8 cellular contexts compared by ENCODE assay signal in the genomic region with DNA sequence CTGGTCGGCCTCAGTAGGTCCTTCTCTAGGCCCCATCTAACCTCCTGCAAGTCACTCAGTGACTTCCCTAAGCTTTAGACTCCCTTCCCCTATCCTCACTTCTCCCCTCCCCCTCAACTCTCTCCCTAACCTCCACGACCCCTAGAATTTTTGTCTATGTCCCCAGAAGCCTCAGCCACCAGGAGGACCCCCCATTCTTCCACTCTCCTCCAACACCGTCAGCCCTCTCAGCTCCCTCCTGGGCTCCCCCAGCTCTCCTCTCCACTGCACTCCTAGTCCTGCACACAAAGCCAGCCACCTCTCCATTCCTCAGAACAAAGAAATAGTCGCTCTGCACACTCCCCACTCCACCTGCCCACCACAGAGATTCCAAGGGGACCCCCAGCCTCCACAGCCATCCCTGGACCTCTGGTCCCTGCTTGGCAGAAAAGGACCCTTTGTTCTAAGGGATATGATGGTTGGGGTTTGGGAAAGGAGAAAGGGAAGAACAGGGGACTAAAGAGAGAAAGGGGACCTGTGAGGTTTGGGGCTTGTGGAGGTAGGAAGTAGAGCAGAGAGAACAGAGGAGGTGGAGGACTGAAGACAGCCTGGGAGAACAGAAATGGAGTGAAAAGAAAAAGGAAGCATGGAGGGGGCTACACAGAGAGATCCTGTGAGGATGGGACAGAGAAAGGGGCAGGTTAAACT. TPM values are rescaled to one million over a fixed set of nuclear protein-coding genes. Genes with fewer than 3 reads are reported as not detected.
DNase-seq lines count a peak whose midpoint lies in the region; ATAC-seq, FAIRE-seq and TF ChIP-seq lines count a peak whose summit lies in the region.

No MANE protein-coding gene starts in this region.

- intact Hi-C loops in right lobe of liver (cut with DNase I), result no loop called here
- intact Hi-C loops in pancreas (cut with DNase I), result no loop called here

- H3K36me3 ChIP-seq in right lobe of liver, result no peaks in the 10 kb centered on the region
- no peaks in the 10 kb centered on the region for H3K36me3 ChIP-seq in pancreas

- H3K27ac ChIP-seq in right lobe of liver (peak overlapping the region in 1 of 3 donors; percentile 89), pancreas (peak overlapping the region in 2 of 4 donors; percentile 50 to 85)

- 33% methylated on average over 4 of the region's 4 CpGs for WGBS in right lobe of liver (ENCODE audit: insufficient coverage, low coverage, low lambda C conversion rate, missing lambda C conversion rate)
- WGBS in pancreas, 2 donors, result 42 to 46% methylated on average over 4 of the region's 4 CpGs

- no peak for ATAC-seq in activated naive CD8-positive, alpha-beta T cell treated with anti-CD3 and anti-CD28 coated beads, Interleukin-2, amount 10 ng/mL, durations not matched to agents 7 days and 5 days (ENCODE audit: low read depth)
- ATAC-seq in right lobe of liver (no peak), pancreas (no peak)

- H3K9me3 Mint-ChIP-seq in activated naive CD4-positive, alpha-beta T cell treated with anti-CD3 and anti-CD28 coated beads, Interleukin-2, amount 50 U/mL, for 24 hours, result no peaks in the 10 kb centered on the region
- H3K9me3 Mint-ChIP-seq in activated naive CD8-positive, alpha-beta T cell treated with anti-CD3 and anti-CD28 coated beads, Interleukin-2, amount 10 ng/mL, durations not matched to agents 7 days and 5 days, result no peaks in the 10 kb centered on the region
- H3K9me3 Mint-ChIP-seq in type B pancreatic cell, result no peaks in the 10 kb centered on the region

- no peak for DNase-seq in activated naive CD4-positive, alpha-beta T cell treated with Interleukin-2 at 50 U/mL for 16 hours
- DNase-seq in activated naive CD8-positive, alpha-beta T cell treated with anti-CD3 and anti-CD28 coated beads, Interleukin-2, amount 10 ng/mL, durations not matched to agents 7 days and 5 days, result no peak
- DNase-seq in right lobe of liver, result no peak
- DNase-seq in type B pancreatic cell (ENCODE audit: extremely low spot score, unreplicated experiment), result no peak
- no peak for DNase-seq in pancreas
- DNase-seq in activated effector memory CD4-positive, alpha-beta T cell treated with anti-CD3 and anti-CD28 coated beads, Interleukin-2, amount 50 U/mL, for 16 hours, result no peak
- DNase-seq in effector CD4-positive, alpha-beta T cell, result no peak

- peak overlapping the region; percentile 93 for H3K4me3 Mint-ChIP-seq in activated naive CD4-positive, alpha-beta T cell treated with anti-CD3 and anti-CD28 coated beads, Interleukin-2, amount 50 U/mL, for 24 hours
- H3K4me3 Mint-ChIP-seq in activated naive CD8-positive, alpha-beta T cell treated with anti-CD3 and anti-CD28 coated beads, Interleukin-2, amount 10 ng/mL, durations not matched to agents 7 days and 5 days, result peak overlapping the region; percentile 99
- H3K4me3 Mint-ChIP-seq in type B pancreatic cell, result peak overlapping the region; percentile 91

- H3K27me3 ChIP-seq in right lobe of liver (no peaks in the 10 kb centered on the region), pancreas (no peaks in the 10 kb centered on the region)

- peaks cover 0 to 16% (median 2%) of the 10 kb centered on the region in 4 donors for H3K4me1 ChIP-seq in right lobe of liver
- peaks cover 0 to 12% (median 0%) of the 10 kb centered on the region in 3 donors for H3K4me1 ChIP-seq in pancreas

- H3K27me3 Mint-ChIP-seq in activated naive CD4-positive, alpha-beta T cell treated with anti-CD3 and anti-CD28 coated beads, Interleukin-2, amount 50 U/mL, for 24 hours, result no peaks in the 10 kb centered on the region
- no peaks in the 10 kb centered on the region for H3K27me3 Mint-ChIP-seq in activated naive CD8-positive, alpha-beta T cell treated with anti-CD3 and anti-CD28 coated beads, Interleukin-2, amount 10 ng/mL, durations not matched to agents 7 days and 5 days
- no peaks in the 10 kb centered on the region for H3K27me3 Mint-ChIP-seq in type B pancreatic cell

- H3K4me1 Mint-ChIP-seq in activated naive CD4-positive, alpha-beta T cell treated with anti-CD3 and anti-CD28 coated beads, Interleukin-2, amount 50 U/mL, for 24 hours, result peaks cover 78% of the 10 kb centered on the region
- peaks cover 65% of the 10 kb centered on the region for H3K4me1 Mint-ChIP-seq in activated naive CD8-positive, alpha-beta T cell treated with anti-CD3 and anti-CD28 coated beads, Interleukin-2, amount 10 ng/mL, durations not matched to agents 7 days and 5 days
- peaks cover 64% of the 10 kb centered on the region for H3K4me1 Mint-ChIP-seq in type B pancreatic cell (ENCODE audit: unreplicated experiment)

- H3K36me3 Mint-ChIP-seq in activated naive CD4-positive, alpha-beta T cell treated with anti-CD3 and anti-CD28 coated beads, Interleukin-2, amount 50 U/mL, for 24 hours, result peaks cover 11% of the 10 kb centered on the region
- H3K36me3 Mint-ChIP-seq in activated naive CD8-positive, alpha-beta T cell treated with anti-CD3 and anti-CD28 coated beads, Interleukin-2, amount 10 ng/mL, durations not matched to agents 7 days and 5 days, result peaks cover 20% of the 10 kb centered on the region
- H3K36me3 Mint-ChIP-seq in type B pancreatic cell, result no peaks in the 10 kb centered on the region

- TF ChIP-seq CTCF in right lobe of liver (IDR thresholded peaks at IDR 0.05) (no peak), type B pancreatic cell (conservative IDR thresholded peaks at IDR 0.05) (no peak), pancreas (IDR thresholded peaks at IDR 0.05) (no peak)

- H3K9me3 ChIP-seq in right lobe of liver, result no peaks in the 10 kb centered on the region
- no peaks in the 10 kb centered on the region for H3K9me3 ChIP-seq in pancreas

- H3K4me3 ChIP-seq in right lobe of liver (peak overlapping the region; percentile 9 to 59 (median 9)), pancreas (peak overlapping the region in 2 of 4 donors; percentile 57 to 83)

- FAIRE-seq in pancreas (lab: Jason Lieb, UNC), result no peak

- H3K27ac Mint-ChIP-seq in activated naive CD4-positive, alpha-beta T cell treated with anti-CD3 and anti-CD28 coated beads, Interleukin-2, amount 50 U/mL, for 24 hours, result peak overlapping the region; percentile 92
- peak overlapping the region; percentile 85 for H3K27ac Mint-ChIP-seq in activated naive CD8-positive, alpha-beta T cell treated with anti-CD3 and anti-CD28 coated beads, Interleukin-2, amount 10 ng/mL, durations not matched to agents 7 days and 5 days
- H3K27ac Mint-ChIP-seq in type B pancreatic cell, result peak overlapping the region; percentile 90

- no peak for TF ChIP-seq POLR2A in right lobe of liver (IDR thresholded peaks at IDR 0.05)

- POLR2A ChIA-PET in activated naive CD8-positive, alpha-beta T cell treated with anti-CD3 and anti-CD28 coated beads, Interleukin-2, amount 10 ng/mL, durations not matched to agents 7 days and 5 days (lab: Charles Lee), result interaction anchor here (1.1 to 9.5 kb wide), 9 partner anchors 7 to 45 kb away, joined by 3 to 105 read pairs (median 8); partner anchors contain the start of genes KHDC4, RXFP4 and SSR2

RNA-seq across cellular contexts. Expression of gene ARHGEF2, which starts 2.8 kb away (rescaled TPM):
- 100 to 1,000 TPM; 151 to 155 TPM for total RNA-seq in activated naive CD8-positive, alpha-beta T cell treated with anti-CD3 and anti-CD28 coated beads, Interleukin-2, amount 10 ng/mL, durations not matched to agents 7 days and 5 days
- total RNA-seq in right lobe of liver (10 to 100 TPM in 4 of 6 experiments, 1 to 10 TPM in 2; 7.9 to 23.8 (median 13.1) TPM), type B pancreatic cell (ENCODE audit: low replicate concordance) (46.4 and 80.6 TPM in 2 replicates), pancreas (10 to 100 TPM; 10.3 to 39.0 (median 23.8) TPM)
- polyA plus RNA-seq in pancreas, result 10 to 100 TPM; 17.8 to 20.2 TPM

RNA-seq across cellular contexts. Expression of gene RXFP4, which starts 34.1 kb away (rescaled TPM):
- total RNA-seq in activated naive CD8-positive, alpha-beta T cell treated with anti-CD3 and anti-CD28 coated beads, Interleukin-2, amount 10 ng/mL, durations not matched to agents 7 days and 5 days, result under 1 TPM in 1 of 2 experiments, not detected in 1; 0.26 TPM
- total RNA-seq in right lobe of liver, result not detected
- total RNA-seq in type B pancreatic cell (ENCODE audit: low replicate concordance), result not detected in 2 replicates
- total RNA-seq in pancreas, result under 1 TPM in 1 of 6 donors, not detected in 5; 0.12 TPM
- under 1 TPM in 1 of 2 donors, not detected in 1; 0.19 TPM for polyA plus RNA-seq in pancreas

RNA-seq across cellular contexts. Expression of gene KHDC4, which starts 41.3 kb away (rescaled TPM):
- total RNA-seq in activated naive CD8-positive, alpha-beta T cell treated with anti-CD3 and anti-CD28 coated beads, Interleukin-2, amount 10 ng/mL, durations not matched to agents 7 days and 5 days, result 10 to 100 TPM; 91.6 to 94.5 TPM
- total RNA-seq in right lobe of liver (10 to 100 TPM; 14.1 to 19.0 (median 17.2) TPM), type B pancreatic cell (ENCODE audit: low replicate concordance) (42.5 and 57.8 TPM in 2 replicates), pancreas (10 to 100 TPM; 11.9 to 24.3 (median 15.5) TPM)
- polyA plus RNA-seq in pancreas, result 10 to 100 TPM; 29.3 to 32.8 TPM

RNA-seq across cellular contexts. Expression of gene SSR2, which starts 45.2 kb away (rescaled TPM):
- total RNA-seq in activated naive CD8-positive, alpha-beta T cell treated with anti-CD3 and anti-CD28 coated beads, Interleukin-2, amount 10 ng/mL, durations not matched to agents 7 days and 5 days, result 100 to 1,000 TPM; 204 to 205 TPM
- total RNA-seq in right lobe of liver (100 to 1,000 TPM in 4 of 6 experiments, 10 to 100 TPM in 2; 59.5 to 227 (median 103) TPM), type B pancreatic cell (ENCODE audit: low replicate concordance) (223 and 248 TPM in 2 replicates), pancreas (100 to 1,000 TPM; 160 to 236 (median 202) TPM)
- polyA plus RNA-seq in pancreas, result 100 to 1,000 TPM; 180 to 243 TPM
